1 cellular context compared by ENCODE assay signal in the genomic region with DNA sequence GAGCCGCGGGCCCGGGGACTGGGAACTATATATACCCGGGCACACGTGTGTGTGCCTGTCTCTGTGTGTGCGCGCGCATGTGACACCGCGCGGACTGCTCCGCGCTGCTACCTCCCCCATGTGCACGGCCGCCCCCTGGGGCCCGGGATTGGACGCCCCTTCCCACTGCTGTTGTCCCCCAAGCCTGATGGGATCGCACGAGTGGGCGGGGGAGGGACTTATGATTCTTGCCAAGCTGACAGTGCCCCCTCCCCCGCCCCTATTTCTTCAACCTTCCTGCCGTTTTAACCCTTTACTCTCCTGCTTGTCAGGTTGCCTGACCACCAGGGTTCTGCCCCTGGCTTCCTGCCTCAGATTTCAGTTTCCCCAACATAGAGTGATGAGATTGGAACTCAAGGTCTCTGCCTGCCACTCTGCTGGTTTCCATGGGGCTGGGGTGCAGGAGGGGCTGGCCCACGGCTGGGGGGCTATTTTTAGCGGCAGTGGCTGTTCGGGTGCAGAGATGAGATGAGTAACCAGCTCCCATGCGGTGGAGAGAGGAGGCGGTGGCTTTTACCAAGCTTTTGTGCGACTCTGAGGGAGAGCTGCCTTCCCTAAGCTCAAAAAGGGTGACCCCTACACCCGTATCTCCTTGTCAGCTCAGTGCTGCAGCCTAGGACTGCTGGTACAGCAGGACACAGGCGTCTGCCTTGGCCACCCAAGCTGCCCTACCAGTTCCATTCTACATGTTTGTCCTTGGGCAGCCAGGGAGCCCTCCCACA.
TF ChIP-seq lines count a peak whose summit lies in the region.

Gene DDN, minus strand, starts transcription at position 5 of the 761 bp plus-strand sequence. CDS start 88 bp downstream, outside the sequence.

TF ChIP-seq in GM12878, 131 proteins besides CTCF, POLR2A, EP300 and RAD21 (continued from another document):
- TF ChIP-seq, protein P1, sequence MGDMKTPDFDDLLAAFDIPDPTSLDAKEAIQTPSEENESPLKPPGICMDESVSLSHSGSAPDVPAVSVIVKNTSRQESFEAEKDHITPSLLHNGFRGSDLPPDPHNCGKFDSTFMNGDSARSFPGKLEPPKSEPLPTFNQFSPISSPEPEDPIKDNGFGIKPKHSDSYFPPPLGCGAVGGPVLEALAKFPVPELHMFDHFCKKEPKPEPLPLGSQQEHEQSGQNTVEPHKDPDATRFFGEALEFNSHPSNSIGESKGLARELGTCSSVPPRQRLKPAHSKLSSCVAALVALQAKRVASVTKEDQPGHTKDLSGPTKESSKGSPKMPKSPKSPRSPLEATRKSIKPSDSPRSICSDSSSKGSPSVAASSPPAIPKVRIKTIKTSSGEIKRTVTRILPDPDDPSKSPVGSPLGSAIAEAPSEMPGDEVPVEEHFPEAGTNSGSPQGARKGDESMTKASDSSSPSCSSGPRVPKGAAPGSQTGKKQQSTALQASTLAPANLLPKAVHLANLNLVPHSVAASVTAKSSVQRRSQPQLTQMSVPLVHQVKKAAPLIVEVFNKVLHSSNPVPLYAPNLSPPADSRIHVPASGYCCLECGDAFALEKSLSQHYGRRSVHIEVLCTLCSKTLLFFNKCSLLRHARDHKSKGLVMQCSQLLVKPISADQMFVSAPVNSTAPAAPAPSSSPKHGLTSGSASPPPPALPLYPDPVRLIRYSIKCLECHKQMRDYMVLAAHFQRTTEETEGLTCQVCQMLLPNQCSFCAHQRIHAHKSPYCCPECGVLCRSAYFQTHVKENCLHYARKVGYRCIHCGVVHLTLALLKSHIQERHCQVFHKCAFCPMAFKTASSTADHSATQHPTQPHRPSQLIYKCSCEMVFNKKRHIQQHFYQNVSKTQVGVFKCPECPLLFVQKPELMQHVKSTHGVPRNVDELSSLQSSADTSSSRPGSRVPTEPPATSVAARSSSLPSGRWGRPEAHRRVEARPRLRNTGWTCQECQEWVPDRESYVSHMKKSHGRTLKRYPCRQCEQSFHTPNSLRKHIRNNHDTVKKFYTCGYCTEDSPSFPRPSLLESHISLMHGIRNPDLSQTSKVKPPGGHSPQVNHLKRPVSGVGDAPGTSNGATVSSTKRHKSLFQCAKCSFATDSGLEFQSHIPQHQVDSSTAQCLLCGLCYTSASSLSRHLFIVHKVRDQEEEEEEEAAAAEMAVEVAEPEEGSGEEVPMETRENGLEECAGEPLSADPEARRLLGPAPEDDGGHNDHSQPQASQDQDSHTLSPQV (IDR thresholded peaks at IDR 0.05), result no peak
- TF ChIP-seq STAT3 (IDR thresholded peaks at IDR 0.05; ENCODE audit: low read depth, low read length) (no peak), JUNB (IDR thresholded peaks at IDR 0.05) (no peak), IKZF1 (conservative IDR thresholded peaks at IDR 0.05) (0 out of 2 replicates have a peak, but pooled peaks have one; percentile 24), POLR2AphosphoS2 (IDR thresholded peaks at IDR 0.05; ENCODE audit: low read depth, low read length) (0 out of 2 replicates have a peak, but pooled peaks have one; percentile 26), NR2C1 (IDR thresholded peaks at IDR 0.05) (no peak), PKNOX1 (IDR thresholded peaks at IDR 0.05) (peak; percentile 97), HSF1 (IDR thresholded peaks at IDR 0.05; ENCODE audit: low read depth, low read length) (no peak), BCL11A (IDR thresholded peaks at IDR 0.05; ENCODE audit: low read depth, low read length) (0 out of 2 replicates have a peak, but pooled peaks have one; percentile 5), RB1 (IDR thresholded peaks at IDR 0.05; ENCODE audit: borderline replicate concordance) (0 out of 2 replicates have a peak, but pooled peaks have one; percentile 38), MXI1 (IDR thresholded peaks at IDR 0.05; ENCODE audit: low read depth, low read length) (peak; percentile 88), BHLHE40 (IDR thresholded peaks at IDR 0.05; ENCODE audit: borderline replicate concordance in 1 of 2, low read depth in 2 of 2, low read length in 1 of 2) (peak; percentile 40 to 46; a peak in 2 of 4 replicates), LARP7 (IDR thresholded peaks at IDR 0.05) (peak; percentile 40; the same call in 1 of the 2 replicates), SUZ12 (IDR thresholded peaks at IDR 0.05; ENCODE audit: unreplicated experiment) (no peak)
